Comparison of ENCODE assay signal across 7 cellular contexts in the genomic region with DNA sequence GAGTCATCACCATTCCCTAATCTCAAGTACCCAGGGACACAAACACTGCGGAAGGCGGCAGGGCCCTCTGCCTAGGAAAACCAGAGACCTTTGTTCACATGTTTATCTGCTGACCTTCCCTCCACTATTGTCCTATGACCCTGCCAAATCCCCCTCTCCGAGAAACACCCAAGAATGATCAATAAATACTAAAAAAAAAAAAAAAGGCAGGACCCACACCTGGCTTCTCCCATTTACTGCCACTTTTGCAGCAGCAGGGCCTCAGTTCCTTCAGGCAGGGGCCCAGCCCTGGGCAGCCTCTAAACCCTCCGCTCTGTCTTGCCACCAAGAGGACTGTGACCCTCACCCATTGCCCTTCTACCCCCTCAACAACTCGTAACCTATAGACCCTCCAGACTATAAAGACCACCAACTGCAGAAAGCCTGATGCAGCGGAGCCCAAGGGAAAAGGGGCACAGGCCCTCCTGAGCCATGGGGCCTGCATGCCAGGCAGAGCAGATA. TPM values are rescaled to one million over a fixed set of nuclear protein-coding genes. Genes with fewer than 3 reads are reported as not detected.
DNase-seq lines count a peak whose midpoint lies in the region; ATAC-seq and TF ChIP-seq lines count a peak whose summit lies in the region.
"Not testable (repeated sequence)": the region's sequence is repeated elsewhere in the genome, so short reads cannot be mapped to it uniquely, and the experiment has no call there.

No MANE protein-coding gene starts in this region.

- not testable (repeated sequence) for ATAC-seq in left lung

- H3K27ac ChIP-seq in dorsolateral prefrontal cortex (peak overlapping the region in 47 of 59 donors; percentile 55 to 100 (median 98)), left lung (peak overlapping the region; percentile 92 to 99), subcutaneous abdominal adipose tissue (ENCODE audit: low read depth, low read length) (peak overlapping the region; percentile 100)

- H3K4me1 Mint-ChIP-seq in Caco-2 (ENCODE audit: low read depth, unreplicated experiment) (peaks cover 46% of the 10 kb centered on the region), osteocyte (ENCODE audit: unreplicated experiment) (peaks cover 68% of the 10 kb centered on the region)
- H3K4me1 Mint-ChIP-seq in T-helper 1 cell treated with Interleukin-12 subunit alpha and Interleukin-12 subunit beta and Interleukin-4 antibody, amounts not matched to agents 30 μg/mL and 1 μg/mL, for 36 hours (ENCODE audit: low read depth): peaks cover 53% of the 10 kb centered on the region
- H3K4me1 Mint-ChIP-seq in activated naive CD4-positive, alpha-beta T cell treated with anti-CD3 and anti-CD28 coated beads, Interleukin-2, amount 10 ng/mL, durations not matched to agents 7 days and 5 days: peaks cover 58% of the 10 kb centered on the region

- peak overlapping the region; percentile 57 for H3K27ac Mint-ChIP-seq in Caco-2 (ENCODE audit: unreplicated experiment)
- H3K27ac Mint-ChIP-seq in T-helper 1 cell treated with Interleukin-12 subunit alpha and Interleukin-12 subunit beta and Interleukin-4 antibody, amounts not matched to agents 30 μg/mL and 1 μg/mL, for 36 hours: peak overlapping the region; percentile 99
- peak overlapping the region; percentile 67 for H3K27ac Mint-ChIP-seq in activated naive CD4-positive, alpha-beta T cell treated with anti-CD3 and anti-CD28 coated beads, Interleukin-2, amount 10 ng/mL, durations not matched to agents 7 days and 5 days
- peak overlapping the region; percentile 29 for H3K27ac Mint-ChIP-seq in osteocyte (ENCODE audit: unreplicated experiment)

- not testable (repeated sequence) for H3K36me3 Mint-ChIP-seq in Caco-2 (ENCODE audit: insufficient read depth, unreplicated experiment); activated naive CD4-positive, alpha-beta T cell treated with anti-CD3 and anti-CD28 coated beads, Interleukin-2, amount 10 ng/mL, durations not matched to agents 7 days and 5 days
- H3K36me3 Mint-ChIP-seq in T-helper 1 cell treated with Interleukin-12 subunit alpha and Interleukin-12 subunit beta and Interleukin-4 antibody, amounts not matched to agents 30 μg/mL and 1 μg/mL, for 36 hours (ENCODE audit: low read depth): peaks cover 14% of the 10 kb centered on the region
- H3K36me3 Mint-ChIP-seq in osteocyte (ENCODE audit: unreplicated experiment): peaks cover 12% of the 10 kb centered on the region

- H3K9me3 ChIP-seq in Caco-2; left lung; subcutaneous abdominal adipose tissue (ENCODE audit: control insufficient read depth in 5 of 5, low read length in 5 of 5): not testable (repeated sequence)

- H3K27me3 ChIP-seq in Caco-2 (replicated peaks; ENCODE audit: control insufficient read depth, insufficient read depth, low read length); dorsolateral prefrontal cortex; left lung; subcutaneous abdominal adipose tissue (ENCODE audit: control insufficient read depth in 5 of 5, insufficient read depth in 4 of 5, low read length in 5 of 5): not testable (repeated sequence)

- not testable (repeated sequence) for TF ChIP-seq CTCF in Caco-2 (IDR thresholded peaks at IDR 0.05; ENCODE audit: insufficient read depth in 1 of 2, low read depth in 1 of 2, low read length in 1 of 2, severe bottlenecking in 1 of 2, unreplicated experiment in 1 of 2); dorsolateral prefrontal cortex (IDR thresholded peaks at IDR 0.05 in 54 of 56, conservative IDR thresholded peaks at IDR 0.05 in 2 of 56; ENCODE audit: low read depth in 1 of 56, partially characterized antibody in 56 of 56); left lung (IDR thresholded peaks at IDR 0.05); osteocyte (IDR thresholded peaks at IDR 0.05)

- CTCF ChIA-PET in Caco-2 (lab: Charles Lee): not testable (repeated sequence)
- CTCF ChIA-PET in activated naive CD4-positive, alpha-beta T cell treated with anti-CD3 and anti-CD28 coated beads, Interleukin-2, amount 10 ng/mL, durations not matched to agents 7 days and 5 days (lab: Charles Lee): interaction anchor here (0.7 to 1.5 kb wide), 13 partner anchors 23 to 353 kb away, joined by 3 to 16 read pairs (median 6); a partner anchor contains a TSS

- not testable (repeated sequence) for H3K27me3 Mint-ChIP-seq in Caco-2 (ENCODE audit: insufficient read depth, unreplicated experiment); T-helper 1 cell treated with Interleukin-12 subunit alpha and Interleukin-12 subunit beta and Interleukin-4 antibody, amounts not matched to agents 30 μg/mL and 1 μg/mL, for 36 hours (ENCODE audit: low read depth); activated naive CD4-positive, alpha-beta T cell treated with anti-CD3 and anti-CD28 coated beads, Interleukin-2, amount 10 ng/mL, durations not matched to agents 7 days and 5 days; osteocyte (ENCODE audit: unreplicated experiment)

- H3K9ac ChIP-seq in subcutaneous abdominal adipose tissue (ENCODE audit: low read length in 5 of 5): peak overlapping the region in 1 of 5 donors; percentile 44

- POLR2A ChIA-PET in Caco-2 (lab: Charles Lee): not testable (repeated sequence)

- not testable (repeated sequence) for H3K9me3 Mint-ChIP-seq in Caco-2 (ENCODE audit: unreplicated experiment); T-helper 1 cell treated with Interleukin-12 subunit alpha and Interleukin-12 subunit beta and Interleukin-4 antibody, amounts not matched to agents 30 μg/mL and 1 μg/mL, for 36 hours; activated naive CD4-positive, alpha-beta T cell treated with anti-CD3 and anti-CD28 coated beads, Interleukin-2, amount 10 ng/mL, durations not matched to agents 7 days and 5 days; osteocyte (ENCODE audit: unreplicated experiment)

- intact Hi-C loops in Caco-2 (cut with micrococcal nuclease; ENCODE audit: unreplicated experiment); left lung (cut with DNase I): not testable (repeated sequence)
- intact Hi-C loops in dorsolateral prefrontal cortex (cut with DNase I): loop anchor here (5.0 to 10.0 kb wide), 3 partner anchors 33 to 90 kb away; a partner anchor contains a TSS

- not testable (repeated sequence) for H3K4me3 ChIP-seq in Caco-2 (ENCODE audit: low read depth, low read length); dorsolateral prefrontal cortex; left lung; subcutaneous abdominal adipose tissue (ENCODE audit: low read depth in 1 of 5, low read length in 5 of 5)

- not testable (repeated sequence) for BruUV-seq in Caco-2 (replicated peaks; lab: Mats Ljungman, UMichigan)

- DNase-seq in Caco-2; activated naive CD4-positive, alpha-beta T cell treated with anti-CD3 and anti-CD28 coated beads, Interleukin-2, amount 10 ng/mL, durations not matched to agents 7 days and 5 days; dorsolateral prefrontal cortex; left lung; osteocyte (ENCODE audit: extremely low spot score, unreplicated experiment): not testable (repeated sequence)

- H3K4me1 ChIP-seq in Caco-2 (peaks cover 43% of the 10 kb centered on the region), left lung (peaks cover 61 to 92% of the 10 kb centered on the region in 2 donors), subcutaneous abdominal adipose tissue (ENCODE audit: control insufficient read depth in 5 of 5, insufficient read depth in 5 of 5, low read length in 5 of 5) (peaks cover 39 to 82% (median 81%) of the 10 kb centered on the region in 5 donors)

- H3K4me3 Mint-ChIP-seq in Caco-2 (ENCODE audit: unreplicated experiment); T-helper 1 cell treated with Interleukin-12 subunit alpha and Interleukin-12 subunit beta and Interleukin-4 antibody, amounts not matched to agents 30 μg/mL and 1 μg/mL, for 36 hours; activated naive CD4-positive, alpha-beta T cell treated with anti-CD3 and anti-CD28 coated beads, Interleukin-2, amount 10 ng/mL, durations not matched to agents 7 days and 5 days; osteocyte (ENCODE audit: unreplicated experiment): not testable (repeated sequence)

- not testable (repeated sequence) for H3K36me3 ChIP-seq in Caco-2 (ENCODE audit: control insufficient read depth, insufficient read depth, low read length); left lung
- H3K36me3 ChIP-seq in subcutaneous abdominal adipose tissue (ENCODE audit: control insufficient read depth in 5 of 5, insufficient read depth in 5 of 5, low read length in 5 of 5): peaks cover 0 to 22% (median 12%) of the 10 kb centered on the region in 5 donors

RNA-seq across cellular contexts. Expression of a gene that starts 34.9 kb away (rescaled TPM):
- total RNA-seq in Caco-2 (2022) (18.2 and 19.3 TPM in 2 replicates), dorsolateral prefrontal cortex (10 to 100 TPM; 39.7 to 71.2 (median 51.5) TPM), left lung (10 to 100 TPM; 38.4 to 41.2 TPM), osteocyte (33.2 and 37.4 TPM in 2 replicates)

RNA-seq across cellular contexts. Expression of a gene that starts 37.3 kb away (rescaled TPM):
- 96.4 and 103 TPM in 2 replicates for total RNA-seq in Caco-2 (2022)
- 10 to 100 TPM in 119 of 120 experiments, 1 to 10 TPM in 1; 9.9 to 33.4 (median 19.9) TPM for total RNA-seq in dorsolateral prefrontal cortex
- total RNA-seq in left lung: 10 to 100 TPM; 42.3 to 66.3 TPM
- 41.5 and 42.5 TPM in 2 replicates for total RNA-seq in osteocyte

RNA-seq across cellular contexts. Expression of a gene that starts 51.2 kb away (rescaled TPM):
- total RNA-seq in Caco-2 (2022): 5.6 and 7.1 TPM in 2 replicates
- total RNA-seq in dorsolateral prefrontal cortex: 10 to 100 TPM in 61 of 120 experiments, 1 to 10 TPM in 59; 5.4 to 19.5 (median 10.1) TPM
- total RNA-seq in left lung: 10 to 100 TPM in 1 of 2 donors, 1 to 10 TPM in 1; 5.7 to 10.0 TPM
- total RNA-seq in osteocyte: 7.8 and 8.0 TPM in 2 replicates

Comparison
In these comparisons a context has a peak if more than half of its experiments do, and no peak if none do; other contexts are left out.
1. H3K27ac Mint-ChIP-seq: peak in every context shown above with its lines; median percentile 99 in T-helper 1 cell treated with Interleukin-12 subunit alpha and Interleukin-12 subunit beta and Interleukin-4 antibody, amounts not matched to agents 30 μg/mL and 1 μg/mL, for 36 hours; 67 in activated naive CD4-positive, alpha-beta T cell treated with anti-CD3 and anti-CD28 coated beads, Interleukin-2, amount 10 ng/mL, durations not matched to agents 7 days and 5 days; 57 in Caco-2; 29 in osteocyte.